In genomic region chr11:62958547-62959071, GRCh38 we compare ENCODE assay signal across 11 cellular contexts. TPM values are rescaled to one million over a fixed set of nuclear protein-coding genes. Genes with fewer than 3 reads are reported as not detected.
DNase-seq lines count a peak whose midpoint lies in the region; ATAC-seq and TF ChIP-seq lines count a peak whose summit lies in the region.
"Had no signal": no experiment of that assay in that cellular context is flagged by ENCODE, and none has a peak within 500 bp of the region (broad histone marks: within the 10 kb centered on the region; RNA-seq: fewer than 3 reads in every experiment).

No MANE protein-coding gene starts in this region.

- ATAC-seq in GM21367 (IDR thresholded peaks at IDR 0.05; ENCODE audit: unreplicated experiment) (no peak), GM21423 (IDR thresholded peaks at IDR 0.05; ENCODE audit: unreplicated experiment) (no peak), HG02852 (IDR thresholded peaks at IDR 0.05; ENCODE audit: unreplicated experiment) (no peak)

- H3K36me3 ChIP-seq in ascending aorta: no peaks in the 10 kb centered on the region

- no peaks in the 10 kb centered on the region for H3K27me3 Mint-ChIP-seq in mesothelial cell of epicardium (ENCODE audit: low read depth)

- CTCF ChIA-PET in AG04450 (lab: Charles Lee): interaction anchor here (0.8 to 1.0 kb wide), 2 partner anchors 50 to 65 kb away, joined by 3 to 4 read pairs; no protein-coding TSS in a partner anchor

- H3K4me3 Mint-ChIP-seq in mesothelial cell of epicardium: no peak overlapping the region
- H3K4me3 Mint-ChIP-seq: CD4-positive, CD25-positive, alpha-beta regulatory T cell had no signal

- no peak overlapping the region for H3K4me3 ChIP-seq in AG04450 (ENCODE audit: low read depth, low read length)
- no peak overlapping the region for H3K4me3 ChIP-seq in ascending aorta

- H3K27ac ChIP-seq in AG04450 (ENCODE audit: low read depth, low read length): no peak overlapping the region
- H3K27ac ChIP-seq in ascending aorta: no peak overlapping the region

- POLR2A ChIA-PET in AG04450 (lab: Yijun Ruan, JAX): no interaction called here

- DNase-seq in AG04450 (ENCODE audit: low read depth, low spot score): peak; percentile 4
- peak; percentile 60 for DNase-seq in LHCN-M2 (ENCODE audit: low read depth)
- DNase-seq in dermis blood vessel endothelial cell: peak; percentile 18
- DNase-seq in mesothelial cell of epicardium (ENCODE audit: low spot score in 2 of 2, unreplicated experiment in 2 of 2): no peak
- DNase-seq in ascending aorta (ENCODE audit: low spot score in 2 of 2): no peak
- DNase-seq: CD4-positive, CD25-positive, alpha-beta regulatory T cell; hypothalamus; SHP77 treated with DMSO at 0.1 percent for 48 hours had no signal

- intact Hi-C loops in ascending aorta (cut with DNase I): no loop called here

- no peaks in the 10 kb centered on the region for H3K9me3 Mint-ChIP-seq in mesothelial cell of epicardium
- H3K9me3 Mint-ChIP-seq: CD4-positive, CD25-positive, alpha-beta regulatory T cell had no signal

- H3K9me3 ChIP-seq in AG04450 (ENCODE audit: control insufficient read depth, insufficient read depth, low read length) (no peaks in the 10 kb centered on the region), ascending aorta (no peaks in the 10 kb centered on the region)

- no peaks in the 10 kb centered on the region for H3K4me1 ChIP-seq in ascending aorta

- no peak for TF ChIP-seq CTCF in AG04450 (IDR thresholded peaks at IDR 0.05; ENCODE audit: low read depth, low read length)
- no peak for TF ChIP-seq CTCF in mesothelial cell of epicardium (IDR thresholded peaks at IDR 0.05; ENCODE audit: unreplicated experiment)
- TF ChIP-seq CTCF in ascending aorta (IDR thresholded peaks at IDR 0.05): no peak

- H3K36me3 Mint-ChIP-seq in mesothelial cell of epicardium: no peaks in the 10 kb centered on the region
- H3K36me3 Mint-ChIP-seq: CD4-positive, CD25-positive, alpha-beta regulatory T cell had no signal

- peaks cover 19% of the 10 kb centered on the region for H3K4me1 Mint-ChIP-seq in mesothelial cell of epicardium
- H3K4me1 Mint-ChIP-seq: CD4-positive, CD25-positive, alpha-beta regulatory T cell had no signal

- H3K27me3 ChIP-seq in AG04450 (ENCODE audit: control insufficient read depth, insufficient read depth, low read length) (peaks cover 3% of the 10 kb centered on the region), ascending aorta (no peaks in the 10 kb centered on the region)

- peak overlapping the region; percentile 84 for H3K27ac Mint-ChIP-seq in mesothelial cell of epicardium
- H3K27ac Mint-ChIP-seq: CD4-positive, CD25-positive, alpha-beta regulatory T cell had no signal

RNA-seq across cellular contexts. Expression of gene SLC22A6, which starts 26.2 kb away (rescaled TPM):
- polyA plus RNA-seq in AG04450 (2011; rRNA removed): not detected in 2 replicates
- not detected in 2 replicates for polyA minus RNA-seq in AG04450 (2011; rRNA and poly(A)+ RNA removed)
- total RNA-seq in LHCN-M2 (2014; rRNA removed) (not detected in 2 replicates), dermis blood vessel endothelial cell (not detected in 2 replicates), mesothelial cell of epicardium (not detected in 3 replicates), ascending aorta (not detected)
- not detected for polyA plus RNA-seq in LHCN-M2 (2012)
- total RNA-seq: CD4-positive, CD25-positive, alpha-beta regulatory T cell had no signal
- polyA plus RNA-seq: CD4-positive, CD25-positive, alpha-beta regulatory T cell had no signal

RNA-seq across cellular contexts. Expression of gene CHRM1, which starts 37.4 kb away (rescaled TPM):
- not detected in 2 replicates for polyA plus RNA-seq in AG04450 (2011; rRNA removed)
- polyA minus RNA-seq in AG04450 (2011; rRNA and poly(A)+ RNA removed): not detected in 2 replicates
- total RNA-seq in LHCN-M2 (2014; rRNA removed): not detected in 2 replicates
- polyA plus RNA-seq in LHCN-M2 (2012): not detected
- not detected in 2 replicates for total RNA-seq in dermis blood vessel endothelial cell
- 0.09 to 0.72 TPM (median 0.11 TPM) in 3 replicates for total RNA-seq in mesothelial cell of epicardium
- not detected for total RNA-seq in ascending aorta
- total RNA-seq: CD4-positive, CD25-positive, alpha-beta regulatory T cell had no signal
- polyA plus RNA-seq: CD4-positive, CD25-positive, alpha-beta regulatory T cell had no signal

RNA-seq across cellular contexts. Expression of gene SLC22A8, which starts 57.0 kb away (rescaled TPM):
- not detected in 2 replicates for polyA plus RNA-seq in AG04450 (2011; rRNA removed)
- not detected in 2 replicates for polyA minus RNA-seq in AG04450 (2011; rRNA and poly(A)+ RNA removed)
- total RNA-seq in LHCN-M2 (2014; rRNA removed) (not detected in 2 replicates), dermis blood vessel endothelial cell (not detected in 2 replicates), mesothelial cell of epicardium (not detected in 3 replicates), ascending aorta (not detected)
- not detected for polyA plus RNA-seq in LHCN-M2 (2012)
- total RNA-seq: CD4-positive, CD25-positive, alpha-beta regulatory T cell had no signal
- polyA plus RNA-seq: CD4-positive, CD25-positive, alpha-beta regulatory T cell had no signal

Comparison
In these comparisons a context has a peak if more than half of its experiments do, and no peak if none do; other contexts are left out.
1. DNase-seq: peak in AG04450 (single experiment), LHCN-M2 (single experiment) and dermis blood vessel endothelial cell (single experiment); none in mesothelial cell of epicardium (0 of 2) and ascending aorta (0 of 2).